Comparison of ENCODE assay signal across 22 cellular contexts in genomic region chr19:23345838-23346237, GRCh38. TPM values are rescaled to one million over a fixed set of nuclear protein-coding genes. Genes with fewer than 3 reads are reported as not detected.
A peak's percentile ranks its signal among the peaks of the same experiment; 100 is the strongest.
DNase-seq lines count a peak whose midpoint lies in the region; ATAC-seq and TF ChIP-seq lines count a peak whose summit lies in the region.
"Had no signal": no experiment of that assay in that cellular context is flagged by ENCODE, and none has a peak within 500 bp of the region (broad histone marks: within the 10 kb centered on the region; RNA-seq: fewer than 3 reads in every experiment).

No MANE protein-coding gene starts in this region.

- intact Hi-C loops in prostate gland (cut with DNase I): no loop called here

- TF ChIP-seq POLR2A in prostate gland (IDR thresholded peaks at IDR 0.05): no peak

- no peak overlapping the region for H2BK5ac ChIP-seq in mesendoderm (ENCODE audit: low read length)

- no peak for DNase-seq in GM12864 (ENCODE audit: low read depth)
- peak; percentile 15 for DNase-seq in NAMALWA (ENCODE audit: low spot score)
- no peak for DNase-seq in caudate nucleus (lab: John Stamatoyannopoulos, UW)
- peak; percentile 63 for DNase-seq in mesendoderm
- DNase-seq in activated T-cell treated with anti-CD3 and anti-CD28 coated beads for 4 hours: no peak
- DNase-seq in SIG-M5 treated with dmso at 0.1 percent for 504 hours (lab: John Stamatoyannopoulos, UW; ENCODE audit: unreplicated experiment): no peak
- DNase-seq in prostate gland (ENCODE audit: low spot score): no peak
- DNase-seq: activated CD4-positive, alpha-beta T cell treated with anti-CD3 and anti-CD28 coated beads, Interleukin-2, amount 50 U/mL, for 48 hours; activated naive CD4-positive, alpha-beta T cell treated with Interleukin-2 at 50 U/mL for 16 hours; activated T-cell treated with anti-CD3 and anti-CD28 coated beads, Interleukin-2, amount 50 U/mL, for 24 hours; CD4-positive, alpha-beta memory T cell; DMS153; foreskin keratinocyte; left cardiac atrium; NCI-H2171 treated with DMSO at 0.1 percent for 48 hours; NCI-H526 treated with DMSO at 0.1 percent for 48 hours; SIG-M5; small intestine; stimulated activated naive CD8-positive, alpha-beta T cell treated with anti-CD3 and anti-CD28 coated beads, Interleukin-15, Interleukin-2, amounts not matched to agents 100 U/mL and 50 U/mL, for 24 hours; transverse colon had no signal

- H3K79me2 ChIP-seq in mesendoderm (ENCODE audit: control insufficient read depth, insufficient read depth, low read length): peaks cover 2% of the 10 kb centered on the region

- no peak for ATAC-seq in GM18873 (IDR thresholded peaks at IDR 0.05; ENCODE audit: low FRiP score, unreplicated experiment)
- ATAC-seq: foreskin keratinocyte; left cardiac atrium; stimulated activated naive CD8-positive, alpha-beta T cell treated with anti-CD3 and anti-CD28 coated beads, Interleukin-15, Interleukin-2, amounts not matched to agents 100 U/mL and 50 U/mL, for 24 hours had no signal

- no peak overlapping the region for H3K18ac ChIP-seq in mesendoderm (ENCODE audit: low read length)

- no peaks in the 10 kb centered on the region for H3K27me3 ChIP-seq in mesendoderm (ENCODE audit: insufficient read depth, low read length, poor library complexity)
- H3K27me3 ChIP-seq in prostate gland (replicated peaks; ENCODE audit: insufficient read depth): no peaks in the 10 kb centered on the region
- H3K27me3 ChIP-seq: foreskin keratinocyte, transverse colon had no signal

- H2BK15ac ChIP-seq in mesendoderm (replicated peaks; ENCODE audit: low read depth): no peak overlapping the region

- peak; percentile 5 for TF ChIP-seq CTCF in GM12864 (IDR thresholded peaks at IDR 0.05; ENCODE audit: low read depth, low read length, missing control alignments)
- TF ChIP-seq CTCF in prostate gland (IDR thresholded peaks at IDR 0.05): no peak

- no peak overlapping the region for H3K9ac ChIP-seq in mesendoderm (ENCODE audit: low read length)

- no peak overlapping the region for H4K8ac ChIP-seq in mesendoderm (ENCODE audit: low read depth, low read length)

- no peak overlapping the region for H3K4me3 ChIP-seq in GM12864 (ENCODE audit: low read depth, low read length)
- H3K4me3 ChIP-seq in mesendoderm (ENCODE audit: low read length): no peak overlapping the region
- no peak overlapping the region for H3K4me3 ChIP-seq in prostate gland
- H3K4me3 ChIP-seq: transverse colon had no signal

- no peak overlapping the region for H3K4ac ChIP-seq in mesendoderm (ENCODE audit: low read depth, low read length)

- peak overlapping the region; percentile 55 for H3K27ac ChIP-seq in caudate nucleus (ENCODE audit: low read depth, low read length)
- no peak overlapping the region for H3K27ac ChIP-seq in mesendoderm (ENCODE audit: low read depth, low read length)
- H3K27ac ChIP-seq in prostate gland: no peak overlapping the region
- H3K27ac ChIP-seq: foreskin keratinocyte, transverse colon, VCaP had no signal

- H4K5ac ChIP-seq in mesendoderm (ENCODE audit: low read length): no peak overlapping the region

- no peaks in the 10 kb centered on the region for H3K9me3 ChIP-seq in prostate gland

- no peak overlapping the region for H2AK5ac ChIP-seq in mesendoderm (ENCODE audit: low read length)

- H3K4me1 ChIP-seq in mesendoderm (ENCODE audit: control insufficient read depth, low read depth, low read length): no peaks in the 10 kb centered on the region
- no peaks in the 10 kb centered on the region for H3K4me1 ChIP-seq in prostate gland (replicated peaks)
- H3K4me1 ChIP-seq: foreskin keratinocyte, transverse colon had no signal

- H3K56ac ChIP-seq in mesendoderm (ENCODE audit: low read length): no peak overlapping the region

- WGBS in mesendoderm (ENCODE audit: extremely low coverage, insufficient coverage, low lambda C conversion rate): no CpG with 5 or more reads among the region's 4 CpGs
- WGBS in prostate gland: 84% methylated on average over 4 of the region's 4 CpGs

- H3K4me2 ChIP-seq in mesendoderm (ENCODE audit: low read length): no peak overlapping the region

- H2BK120ac ChIP-seq in mesendoderm (ENCODE audit: low read depth, low read length): no peak overlapping the region

- H3K79me1 ChIP-seq in mesendoderm (ENCODE audit: low read length): peaks cover 19% of the 10 kb centered on the region

- H3K36me3 ChIP-seq in mesendoderm (ENCODE audit: control insufficient read depth, insufficient read depth, low read length): peaks cover 4% of the 10 kb centered on the region
- H3K36me3 ChIP-seq in prostate gland: no peaks in the 10 kb centered on the region

- no peak overlapping the region for H3K23ac ChIP-seq in mesendoderm (ENCODE audit: low read length)

RNA-seq across cellular contexts. Expression of gene ZNF91, which starts 49.4 kb away (rescaled TPM):
- polyA plus RNA-seq in mesendoderm (2013, experiment 1 of 2): 18.3 TPM
- polyA plus RNA-seq in mesendoderm (2013, experiment 2 of 2): 18.2 TPM
- total RNA-seq in prostate gland: 10 to 100 TPM; 70.4 to 97.8 TPM

Comparison
In these comparisons a context has a peak if more than half of its experiments do, and no peak if none do; other contexts are left out.
1. DNase-seq: peak in NAMALWA (single experiment) and mesendoderm (single experiment); none in GM12864 (single experiment), caudate nucleus (0 of 61), activated T-cell treated with anti-CD3 and anti-CD28 coated beads for 4 hours (single experiment), SIG-M5 treated with dmso at 0.1 percent for 504 hours (single experiment) and prostate gland (single experiment).